ENCODE assay signal across 23 cellular contexts in genomic region chr13:112730157-112730671, GRCh38. TPM values are rescaled to one million over a fixed set of nuclear protein-coding genes. Genes with fewer than 3 reads are reported as not detected.
A peak's percentile ranks its signal among the peaks of the same experiment; 100 is the strongest.
DNase-seq lines count a peak whose midpoint lies in the region; ATAC-seq and TF ChIP-seq lines count a peak whose summit lies in the region.
"Had no signal": no experiment of that assay in that cellular context is flagged by ENCODE, and none has a peak within 500 bp of the region (broad histone marks: within the 10 kb centered on the region; RNA-seq: fewer than 3 reads in every experiment).

No MANE protein-coding gene starts in this region.

- no peak overlapping the region for H3K4me2 ChIP-seq in mammary epithelial cell (ENCODE audit: insufficient read depth, low read depth, low read length)

- intact Hi-C loops in MCF 10A (cut with micrococcal nuclease): no loop called here
- intact Hi-C loops in mammary epithelial cell (cut with micrococcal nuclease): no loop called here
- intact Hi-C loops in left ventricle myocardium superior (cut with micrococcal nuclease): no loop called here

- peaks cover 9% of the 10 kb centered on the region for H3K4me1 ChIP-seq in mammary epithelial cell (ENCODE audit: insufficient read depth, low read length)

- DNase-seq in MCF 10A (ENCODE audit: unreplicated experiment) (peak; percentile 57), mammary epithelial cell (no peak), left ventricle myocardium superior (peak; percentile 68), progenitor cell of endocrine pancreas (ENCODE audit: low spot score, unreplicated experiment) (no peak), KBM-7 (no peak), SKM-1 (lab: John Stamatoyannopoulos, UW; ENCODE audit: unreplicated experiment) (no peak)
- DNase-seq: 8988T; activated CD8-positive, alpha-beta T cell treated with anti-CD3 and anti-CD28 coated beads, Interleukin-2, amount 10 ng/mL, durations not matched to agents 7 days and 5 days; activated naive CD4-positive, alpha-beta T cell treated with anti-CD3 and anti-CD28 coated beads, Interleukin-2, amount 10 ng/mL, durations not matched to agents 7 days and 5 days; activated T-cell treated with anti-CD3 and anti-CD28 coated beads, Interleukin-2, amount 50 U/mL, for 1 hour; anterior cingulate cortex; CD8-positive, alpha-beta T cell; dermis blood vessel endothelial cell; DMS53; GDM1; immature natural killer cell; Karpas-422; NCI-H187 had no signal

- no peak overlapping the region for H3K4me3 Mint-ChIP-seq in MCF 10A (ENCODE audit: unreplicated experiment)
- no peak overlapping the region for H3K4me3 Mint-ChIP-seq in progenitor cell of endocrine pancreas (ENCODE audit: low read depth)
- H3K4me3 Mint-ChIP-seq: activated CD8-positive, alpha-beta T cell treated with anti-CD3 and anti-CD28 coated beads, Interleukin-2, amount 10 ng/mL, durations not matched to agents 7 days and 5 days; activated naive CD4-positive, alpha-beta T cell treated with anti-CD3 and anti-CD28 coated beads, Interleukin-2, amount 10 ng/mL, durations not matched to agents 7 days and 5 days; CD8-positive, alpha-beta T cell; immature natural killer cell had no signal

- CTCF ChIA-PET in MCF 10A (lab: Yijun Ruan, JAX): interaction anchor here (1.4 kb wide), 1 partner anchor 18 kb away, joined by 5 read pairs; no protein-coding TSS in a partner anchor
- CTCF ChIA-PET in mammary epithelial cell (lab: Charles Lee; ENCODE audit: low non-redundant PET): no interaction called here

- H3K4me1 Mint-ChIP-seq in MCF 10A (ENCODE audit: insufficient read depth, unreplicated experiment) (peaks cover 24% of the 10 kb centered on the region), progenitor cell of endocrine pancreas (ENCODE audit: low read depth) (peaks cover 55% of the 10 kb centered on the region)

- H3K9ac ChIP-seq in mammary epithelial cell (ENCODE audit: insufficient read depth, low read length): no peak overlapping the region

- H4K20me1 ChIP-seq in mammary epithelial cell (ENCODE audit: insufficient read depth, low read length): peaks cover 2% of the 10 kb centered on the region

- in situ Hi-C loops in mammary epithelial cell (cut with MboI; ENCODE audit: low sequenced_read_pairs in 2 of 2) (no loop called here), KBM-7 (cut with MboI; ENCODE audit: low pct_unique_long_range_greater_than_20kb, low sequenced_read_pairs) (no loop called here)

- H2AFZ ChIP-seq in mammary epithelial cell (ENCODE audit: low read depth, low read length): no peak overlapping the region

- H3K27me3 Mint-ChIP-seq in MCF 10A (ENCODE audit: insufficient read depth, unreplicated experiment) (no peaks in the 10 kb centered on the region), progenitor cell of endocrine pancreas (no peaks in the 10 kb centered on the region)
- H3K27me3 Mint-ChIP-seq: activated naive CD4-positive, alpha-beta T cell treated with anti-CD3 and anti-CD28 coated beads, Interleukin-2, amount 10 ng/mL, durations not matched to agents 7 days and 5 days had no signal

- no peak overlapping the region for H3K27ac ChIP-seq in mammary epithelial cell (ENCODE audit: insufficient read depth, low read depth, low read length)
- H3K27ac ChIP-seq: suprapubic skin had no signal

- TF ChIP-seq CTCF in MCF 10A (IDR thresholded peaks at IDR 0.05; ENCODE audit: unreplicated experiment) (no peak), mammary epithelial cell (conservative IDR thresholded peaks at IDR 0.05 in 1 of 2, IDR thresholded peaks at IDR 0.05 in 1 of 2; ENCODE audit: extremely low read depth in 1 of 2, insufficient read depth in 1 of 2, low read depth in 1 of 2, low read length in 2 of 2) (no peak), progenitor cell of endocrine pancreas (IDR thresholded peaks at IDR 0.05; ENCODE audit: unreplicated experiment) (no peak)

- H3K27ac Mint-ChIP-seq in MCF 10A (ENCODE audit: low read depth, unreplicated experiment) (peak overlapping the region; percentile 79), progenitor cell of endocrine pancreas (peak overlapping the region; percentile 52)
- H3K27ac Mint-ChIP-seq: activated CD8-positive, alpha-beta T cell treated with anti-CD3 and anti-CD28 coated beads, Interleukin-2, amount 10 ng/mL, durations not matched to agents 7 days and 5 days; activated naive CD4-positive, alpha-beta T cell treated with anti-CD3 and anti-CD28 coated beads, Interleukin-2, amount 10 ng/mL, durations not matched to agents 7 days and 5 days; CD8-positive, alpha-beta T cell; immature natural killer cell had no signal

- no peak overlapping the region for H3K4me3 ChIP-seq in mammary epithelial cell (replicated peaks in 1 of 3; ENCODE audit: insufficient read depth in 1 of 3, low read depth in 2 of 3, low read length in 3 of 3)
- H3K4me3 ChIP-seq: lung, suprapubic skin had no signal

- POLR2A ChIA-PET in MCF 10A (lab: Yijun Ruan, JAX): interaction anchor here (0.6 to 1.4 kb wide), 3 partner anchors 8 to 549 kb away, joined by 3 to 4 read pairs (median 3); no protein-coding TSS in a partner anchor

- dilution Hi-C loops in mammary epithelial cell (cut with HindIII; ENCODE audit: low sequenced_read_pairs): no loop called here

- no TSS peak for BruUV-seq in MCF 10A (replicated peaks; lab: Mats Ljungman, UMichigan)
- BruUV-seq in mammary epithelial cell (replicated peaks; lab: Mats Ljungman, UMichigan): no TSS peak

- no peaks in the 10 kb centered on the region for H3K9me3 ChIP-seq in mammary epithelial cell (replicated peaks; ENCODE audit: insufficient read depth, low read length)
- H3K9me3 ChIP-seq: suprapubic skin had no signal

- H3K36me3 Mint-ChIP-seq in MCF 10A (ENCODE audit: insufficient read depth, unreplicated experiment) (no peaks in the 10 kb centered on the region), progenitor cell of endocrine pancreas (ENCODE audit: insufficient read depth) (peaks cover 9% of the 10 kb centered on the region)
- H3K36me3 Mint-ChIP-seq: activated naive CD4-positive, alpha-beta T cell treated with anti-CD3 and anti-CD28 coated beads, Interleukin-2, amount 10 ng/mL, durations not matched to agents 7 days and 5 days; CD8-positive, alpha-beta T cell; immature natural killer cell had no signal

- 93% methylated on average over 19 of the region's 21 CpGs for WGBS in mammary epithelial cell (ENCODE audit: low coverage, missing lambda C conversion rate)

- peak; percentile 73 for ATAC-seq in left ventricle myocardium superior
- ATAC-seq in HG02798 (IDR thresholded peaks at IDR 0.05; ENCODE audit: poor library complexity, unreplicated experiment): no peak
- ATAC-seq in GM18498 (IDR thresholded peaks at IDR 0.05; ENCODE audit: unreplicated experiment): no peak
- ATAC-seq: activated CD4-positive, CD25-positive, alpha-beta regulatory T cell treated with anti-CD3 and anti-CD28 coated beads, Interleukin-2, amount 50 U/mL, for 24 hours; activated CD8-positive, alpha-beta T cell treated with anti-CD3 and anti-CD28 coated beads, Interleukin-2, amount 10 ng/mL, durations not matched to agents 7 days and 5 days; CD8-positive, alpha-beta T cell had no signal

- H3K79me2 ChIP-seq in mammary epithelial cell (ENCODE audit: insufficient read depth, low read length): peaks cover 35% of the 10 kb centered on the region

- no peaks in the 10 kb centered on the region for H3K36me3 ChIP-seq in mammary epithelial cell (ENCODE audit: insufficient read depth, low read length)
- H3K36me3 ChIP-seq: suprapubic skin had no signal

- H3K9me3 Mint-ChIP-seq in MCF 10A (ENCODE audit: unreplicated experiment) (no peaks in the 10 kb centered on the region), progenitor cell of endocrine pancreas (ENCODE audit: low read depth) (no peaks in the 10 kb centered on the region)
- H3K9me3 Mint-ChIP-seq: activated naive CD4-positive, alpha-beta T cell treated with anti-CD3 and anti-CD28 coated beads, Interleukin-2, amount 10 ng/mL, durations not matched to agents 7 days and 5 days; CD8-positive, alpha-beta T cell; immature natural killer cell had no signal

- no peaks in the 10 kb centered on the region for H3K27me3 ChIP-seq in mammary epithelial cell (ENCODE audit: insufficient read depth, low read length)
- H3K27me3 ChIP-seq: suprapubic skin had no signal

RNA-seq across cellular contexts. Expression of gene ATP11A, which starts 40.4 kb away (rescaled TPM):
- total RNA-seq in MCF 10A (2022) (41.2 and 42.7 TPM in 2 replicates), mammary epithelial cell (10 to 100 TPM; 13.2 to 36.9 TPM), left ventricle myocardium superior (102 TPM), progenitor cell of endocrine pancreas (100 and 109 TPM in 2 replicates)
- 3.5 TPM for polyA plus RNA-seq in mammary epithelial cell
- polyA minus RNA-seq in mammary epithelial cell: 38.6 TPM

Comparison
In these comparisons a context has a peak if more than half of its experiments do, and no peak if none do; other contexts are left out.
1. DNase-seq: peak in MCF 10A (single experiment) and left ventricle myocardium superior (single experiment); none in mammary epithelial cell (single experiment), progenitor cell of endocrine pancreas (single experiment), KBM-7 (single experiment) and SKM-1 (single experiment).